Comparison of ENCODE assay signal across 1 cellular context in the genomic region with DNA sequence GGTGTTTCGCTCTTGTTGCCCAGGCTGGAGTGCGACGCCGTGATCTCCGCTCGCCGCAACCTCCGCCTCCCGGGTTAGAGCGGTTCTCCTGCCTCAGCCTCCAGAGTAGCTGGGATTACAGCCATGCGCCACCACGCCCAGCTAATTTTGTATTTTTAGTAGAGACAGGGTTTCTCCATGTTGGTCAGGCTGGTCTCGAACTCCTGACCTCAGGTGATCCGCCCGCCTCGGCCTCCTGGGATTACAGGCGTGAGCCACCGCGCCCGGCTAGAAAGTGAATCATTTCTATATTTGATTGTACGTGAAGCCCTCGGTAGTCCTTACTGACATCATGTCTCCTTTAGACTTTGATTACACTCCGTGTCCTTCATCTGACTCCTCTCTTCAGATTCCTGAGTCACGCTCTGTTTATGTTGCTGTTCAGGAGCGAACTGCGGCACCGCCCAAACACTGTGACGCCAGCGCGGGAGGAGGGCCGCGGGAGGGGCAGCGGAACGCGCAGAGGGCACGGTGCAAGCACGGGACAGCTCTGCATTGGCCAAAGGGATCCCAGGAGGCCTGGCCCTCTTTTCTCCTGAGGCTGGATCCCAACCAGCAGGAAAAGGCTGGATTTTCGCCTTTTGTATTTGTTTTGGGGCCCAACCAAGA.
A peak's percentile ranks its signal among the peaks of the same experiment; 100 is the strongest.
TF ChIP-seq lines count a peak whose summit lies in the region.

No MANE protein-coding gene starts in this region.

TF ChIP-seq in A549, 52 proteins besides CTCF, POLR2A, EP300 and RAD21 (continued from another document):
- TF ChIP-seq HES2 (IDR thresholded peaks at IDR 0.05) (no peak), CEBPB (IDR thresholded peaks at IDR 0.05) (peak in 1 of 2 experiments; percentile 50; a peak in 1 of 4 replicates), MAZ (IDR thresholded peaks at IDR 0.05; ENCODE audit: borderline replicate concordance, low read depth, low read length) (peak; percentile 97), RFX5 (IDR thresholded peaks at IDR 0.05) (0 out of 2 replicates have a peak, but pooled peaks have one; percentile 22), BHLHE40 (IDR thresholded peaks at IDR 0.05; ENCODE audit: low read depth, low read length) (peak; percentile 84), EHMT2 (IDR thresholded peaks at IDR 0.05; ENCODE audit: low read depth) (no peak), REST (IDR thresholded peaks at IDR 0.05) (no peak), FOSL2 (IDR thresholded peaks at IDR 0.05) (peak; percentile 50), FOSL2 (CRISPR knock-in tag; IDR thresholded peaks at IDR 0.05) (peak; percentile 90), NFE2L2 (conservative IDR thresholded peaks at IDR 0.05; ENCODE audit: low read length) (peak; percentile 77), HMGXB4 (CRISPR knock-in tag; IDR thresholded peaks at IDR 0.05; ENCODE audit: borderline replicate concordance) (no peak), TP53 (CRISPR knock-in tag; IDR thresholded peaks at IDR 0.05) (0 out of 2 replicates have a peak, but pooled peaks have one; percentile 39), ATOH8 (CRISPR knock-in tag; IDR thresholded peaks at IDR 0.05; ENCODE audit: low read depth) (no peak), HEYL (CRISPR knock-in tag; IDR thresholded peaks at IDR 0.05) (no peak), FOSB (CRISPR knock-in tag; IDR thresholded peaks at IDR 0.05) (no peak), CBX2 (IDR thresholded peaks at IDR 0.05; ENCODE audit: borderline replicate concordance, low read depth) (no peak), ZSCAN20 (CRISPR knock-in tag; IDR thresholded peaks at IDR 0.05) (0 out of 2 replicates have a peak, but pooled peaks have one; percentile 6), E2F6 (IDR thresholded peaks at IDR 0.05; ENCODE audit: borderline replicate concordance, low read depth) (no peak), NR3C1 (IDR thresholded peaks at IDR 0.05) (no peak), MAX (IDR thresholded peaks at IDR 0.05) (peak; percentile 91), KDM1A (IDR thresholded peaks at IDR 0.05; ENCODE audit: low read depth) (peak; percentile 39; the same call in 1 of the 2 replicates), GATA3 (IDR thresholded peaks at IDR 0.05; ENCODE audit: borderline replicate concordance) (peak; percentile 74), HOXB13 (CRISPR knock-in tag; IDR thresholded peaks at IDR 0.05; ENCODE audit: low read depth) (no peak), SMC3 (IDR thresholded peaks at IDR 0.05) (no peak), HOXB5 (CRISPR knock-in tag; IDR thresholded peaks at IDR 0.05) (no peak; the same call in 1 of the 2 replicates), ESRRA (IDR thresholded peaks at IDR 0.05; ENCODE audit: borderline replicate concordance, low read length) (peak; percentile 93), KDM5A (IDR thresholded peaks at IDR 0.05) (no peak), PHF8 (IDR thresholded peaks at IDR 0.05; ENCODE audit: borderline replicate concordance, low read depth) (no peak), ZC3H11A (IDR thresholded peaks at IDR 0.05) (no peak), MAFK (IDR thresholded peaks at IDR 0.05; ENCODE audit: partially characterized antibody) (peak; percentile 91), RARB (CRISPR knock-in tag; IDR thresholded peaks at IDR 0.05) (peak; percentile 58; the same call in 1 of the 2 replicates)
- TF ChIP-seq, protein P1, sequence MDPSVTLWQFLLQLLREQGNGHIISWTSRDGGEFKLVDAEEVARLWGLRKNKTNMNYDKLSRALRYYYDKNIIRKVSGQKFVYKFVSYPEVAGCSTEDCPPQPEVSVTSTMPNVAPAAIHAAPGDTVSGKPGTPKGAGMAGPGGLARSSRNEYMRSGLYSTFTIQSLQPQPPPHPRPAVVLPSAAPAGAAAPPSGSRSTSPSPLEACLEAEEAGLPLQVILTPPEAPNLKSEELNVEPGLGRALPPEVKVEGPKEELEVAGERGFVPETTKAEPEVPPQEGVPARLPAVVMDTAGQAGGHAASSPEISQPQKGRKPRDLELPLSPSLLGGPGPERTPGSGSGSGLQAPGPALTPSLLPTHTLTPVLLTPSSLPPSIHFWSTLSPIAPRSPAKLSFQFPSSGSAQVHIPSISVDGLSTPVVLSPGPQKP (IDR thresholded peaks at IDR 0.05; ENCODE audit: low read depth, low read length), result no peak
- TF ChIP-seq, protein P2, sequence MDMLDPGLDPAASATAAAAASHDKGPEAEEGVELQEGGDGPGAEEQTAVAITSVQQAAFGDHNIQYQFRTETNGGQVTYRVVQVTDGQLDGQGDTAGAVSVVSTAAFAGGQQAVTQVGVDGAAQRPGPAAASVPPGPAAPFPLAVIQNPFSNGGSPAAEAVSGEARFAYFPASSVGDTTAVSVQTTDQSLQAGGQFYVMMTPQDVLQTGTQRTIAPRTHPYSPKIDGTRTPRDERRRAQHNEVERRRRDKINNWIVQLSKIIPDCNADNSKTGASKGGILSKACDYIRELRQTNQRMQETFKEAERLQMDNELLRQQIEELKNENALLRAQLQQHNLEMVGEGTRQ (IDR thresholded peaks at IDR 0.05), result 0 out of 2 replicates have a peak, but pooled peaks have one; percentile 11
- TF ChIP-seq, protein P3, sequence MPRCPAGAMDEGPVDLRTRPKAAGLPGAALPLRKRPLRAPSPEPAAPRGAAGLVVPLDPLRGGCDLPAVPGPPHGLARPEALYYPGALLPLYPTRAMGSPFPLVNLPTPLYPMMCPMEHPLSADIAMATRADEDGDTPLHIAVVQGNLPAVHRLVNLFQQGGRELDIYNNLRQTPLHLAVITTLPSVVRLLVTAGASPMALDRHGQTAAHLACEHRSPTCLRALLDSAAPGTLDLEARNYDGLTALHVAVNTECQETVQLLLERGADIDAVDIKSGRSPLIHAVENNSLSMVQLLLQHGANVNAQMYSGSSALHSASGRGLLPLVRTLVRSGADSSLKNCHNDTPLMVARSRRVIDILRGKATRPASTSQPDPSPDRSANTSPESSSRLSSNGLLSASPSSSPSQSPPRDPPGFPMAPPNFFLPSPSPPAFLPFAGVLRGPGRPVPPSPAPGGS (IDR thresholded peaks at IDR 0.05), result no peak
